Comparison of ENCODE assay signal across 31 cellular contexts in the genomic region with DNA sequence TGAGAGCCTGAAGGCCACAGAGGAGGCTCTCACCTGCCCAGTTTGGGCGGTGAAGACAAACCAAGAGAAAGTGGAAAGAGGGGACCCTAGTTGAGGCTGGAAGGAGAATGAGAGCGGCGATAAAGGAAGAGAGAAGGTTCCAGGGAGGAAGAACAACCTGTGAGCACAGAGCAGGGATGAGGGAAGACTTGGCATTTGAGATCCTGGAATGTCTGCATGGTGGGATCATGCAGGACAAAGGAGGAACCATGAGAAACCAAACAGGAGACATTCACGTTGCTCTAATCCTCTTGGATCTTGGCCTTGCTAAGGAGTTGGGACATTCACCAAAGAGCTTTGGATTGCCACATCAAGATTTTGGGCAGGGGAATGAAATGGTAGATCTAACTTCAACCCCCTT.
"Had no signal": no experiment of that assay in that cellular context is flagged by ENCODE, and none has a peak within 500 bp of the region (broad histone marks: within the 10 kb centered on the region; RNA-seq: fewer than 3 reads in every experiment).

No MANE protein-coding gene starts in this region.

- H3K27ac ChIP-seq: neural progenitor cell, ovary, parathyroid adenoma, psoas muscle, skin epidermis, spleen, suprapubic skin, testis, tibial artery, transverse colon, upper lobe of right lung, uterus had no signal

- DNase-seq: naive thymus-derived CD8-positive, alpha-beta T cell; occipital lobe; ovary; posterior cingulate gyrus; psoas muscle; right cardiac atrium; spleen; stimulated activated CD4-positive, alpha-beta T cell treated with anti-CD3 and anti-CD28 coated beads, Interleukin-12 subunit alpha, Interleukin-12 subunit beta, amount 100 ng/mL, for 4 hours; stimulated activated CD4-positive, alpha-beta T cell treated with anti-CD3 and anti-CD28 coated beads, Interleukin-1b, Interleukin-23, amount 100 ng/mL, for 48 hours; stimulated activated CD4-positive, alpha-beta T cell treated with anti-CD3 and anti-CD28 coated beads, Interleukin-4, amount 100 ng/mL, for 1 hour; stimulated activated CD4-positive, alpha-beta T cell treated with anti-CD3 and anti-CD28 coated beads, Interleukin-4, amount 100 ng/mL, for 4 hours; stimulated activated CD8-positive, alpha-beta memory T cell treated with anti-CD3 and anti-CD28 coated beads, Interleukin-4, amount 100 ng/mL, for 48 hours; stimulated activated naive CD4-positive, alpha-beta T cell; stimulated activated naive CD8-positive, alpha-beta T cell treated with anti-CD3 and anti-CD28 coated beads, Interleukin-15, amount 100 ng/mL, for 72 hours; stimulated activated naive CD8-positive, alpha-beta T cell treated with anti-CD3 and anti-CD28 coated beads, Interleukin-15, Interleukin-2, amounts not matched to agents 100 U/mL and 50 U/mL, for 24 hours; substantia nigra; testis; tibial artery; transverse colon; upper lobe of right lung; uterus had no signal

- ATAC-seq: naive thymus-derived CD8-positive, alpha-beta T cell; psoas muscle; right cardiac atrium; sciatic nerve; stimulated activated memory B cell treated with anti-CD40 and anti-IgM and Interleukin-4, amounts not matched to agents 10 μg/mL and 1 μg/mL and 100 μg/mL, for 72 hours; stimulated activated naive CD8-positive, alpha-beta T cell treated with anti-CD3 and anti-CD28 coated beads, Interleukin-15, amount 100 ng/mL, for 72 hours; stimulated activated naive CD8-positive, alpha-beta T cell treated with anti-CD3 and anti-CD28 coated beads, Interleukin-15, Interleukin-2, amounts not matched to agents 100 U/mL and 50 U/mL, for 24 hours; upper lobe of right lung had no signal

- H3K79me2 ChIP-seq: parathyroid adenoma had no signal

- H3K4me1 Mint-ChIP-seq: naive thymus-derived CD8-positive, alpha-beta T cell; nephron; neural progenitor cell; stimulated activated memory B cell treated with anti-CD40 and anti-IgM and Interleukin-4, amounts not matched to agents 10 μg/mL and 1 μg/mL and 100 μg/mL, for 72 hours; stimulated activated naive CD8-positive, alpha-beta T cell treated with anti-CD3 and anti-CD28 coated beads, Interleukin-15, amount 100 ng/mL, for 72 hours had no signal

- H3K27me3 ChIP-seq: ovary, testis, uterus had no signal

- H3K4me3 Mint-ChIP-seq: naive thymus-derived CD8-positive, alpha-beta T cell; nephron; neural progenitor cell; stimulated activated memory B cell treated with anti-CD40 and anti-IgM and Interleukin-4, amounts not matched to agents 10 μg/mL and 1 μg/mL and 100 μg/mL, for 72 hours; stimulated activated naive CD8-positive, alpha-beta T cell treated with anti-CD3 and anti-CD28 coated beads, Interleukin-15, amount 100 ng/mL, for 72 hours; type B pancreatic cell had no signal

- H3K4me3 ChIP-seq: neural progenitor cell, ovary, psoas muscle, skin epidermis, smooth muscle cell, spleen, suprapubic skin, testis, tibial artery, transverse colon, upper lobe of right lung, uterus had no signal

- H3K36me3 Mint-ChIP-seq: naive thymus-derived CD8-positive, alpha-beta T cell; neural progenitor cell; stimulated activated memory B cell treated with anti-CD40 and anti-IgM and Interleukin-4, amounts not matched to agents 10 μg/mL and 1 μg/mL and 100 μg/mL, for 72 hours; type B pancreatic cell had no signal

- H3K4me2 ChIP-seq: neural progenitor cell, smooth muscle cell had no signal

- H2AFZ ChIP-seq: neural progenitor cell, parathyroid adenoma had no signal

- H3K9me3 ChIP-seq: ovary, psoas muscle, spleen, suprapubic skin, testis, tibial artery, transverse colon, upper lobe of right lung, uterus had no signal

- H3K4me1 ChIP-seq: neural progenitor cell, parathyroid adenoma, psoas muscle, spleen, suprapubic skin, tibial artery, transverse colon, upper lobe of right lung, uterus had no signal

- H3K9me3 Mint-ChIP-seq: naive thymus-derived CD8-positive, alpha-beta T cell; nephron; neural progenitor cell; stimulated activated naive CD8-positive, alpha-beta T cell treated with anti-CD3 and anti-CD28 coated beads, Interleukin-15, amount 100 ng/mL, for 72 hours; type B pancreatic cell had no signal

- H3K27ac Mint-ChIP-seq: nephron; neural progenitor cell; progenitor cell of endocrine pancreas; stimulated activated memory B cell treated with anti-CD40 and anti-IgM and Interleukin-4, amounts not matched to agents 10 μg/mL and 1 μg/mL and 100 μg/mL, for 72 hours; type B pancreatic cell had no signal

- H3K9ac ChIP-seq: neural progenitor cell, parathyroid adenoma had no signal

- H3K36me3 ChIP-seq: neural progenitor cell, ovary, spleen, suprapubic skin, tibial artery, transverse colon, upper lobe of right lung, uterus had no signal
